8 cellular contexts compared by ENCODE assay signal in genomic region chr6:152552616-152553209, GRCh38.
DNase-seq lines count a peak whose midpoint lies in the region; ATAC-seq and TF ChIP-seq lines count a peak whose summit lies in the region.

No MANE protein-coding gene starts in this region.

- H3K27me3 ChIP-seq in DOHH2 (ENCODE audit: control insufficient read depth, low read length) (no peaks in the 10 kb centered on the region), right atrium auricular region (no peaks in the 10 kb centered on the region), gastrocnemius medialis (no peaks in the 10 kb centered on the region)

- ATAC-seq in GM19372 (IDR thresholded peaks at IDR 0.05; ENCODE audit: low read depth, unreplicated experiment) (peak; percentile 94), HG03196 (IDR thresholded peaks at IDR 0.05; ENCODE audit: unreplicated experiment) (peak; percentile 92), gastrocnemius medialis (peak; percentile 61 to 68)

- no peak overlapping the region for H3K4me2 ChIP-seq in DOHH2 (ENCODE audit: low read length)

- H3K4me1 ChIP-seq in DOHH2 (ENCODE audit: control insufficient read depth, low read length) (no peaks in the 10 kb centered on the region), right atrium auricular region (no peaks in the 10 kb centered on the region), gastrocnemius medialis (no peaks in the 10 kb centered on the region)

- H3K9me3 ChIP-seq in DOHH2 (ENCODE audit: control insufficient read depth, insufficient read depth, low read length) = no peaks in the 10 kb centered on the region
- peaks cover 0 to 10% of the 10 kb centered on the region in 2 donors for H3K9me3 ChIP-seq in right atrium auricular region
- no peaks in the 10 kb centered on the region for H3K9me3 ChIP-seq in gastrocnemius medialis

- H3K79me2 ChIP-seq in DOHH2 (ENCODE audit: control insufficient read depth, low read length) = no peaks in the 10 kb centered on the region

- intact Hi-C loops in gastrocnemius medialis (cut with DNase I; ENCODE audit: low total_unique reads) = loop anchor here (2.0 kb wide), 2 partner anchors 90 to 396 kb away; no protein-coding TSS in a partner anchor

- peak; percentile 78 for TF ChIP-seq CTCF in DOHH2 (IDR thresholded peaks at IDR 0.05; ENCODE audit: low read depth, low read length, poor library complexity, severe bottlenecking)
- TF ChIP-seq CTCF in right atrium auricular region (IDR thresholded peaks at IDR 0.05) = peak; percentile 53 to 88
- peak; percentile 55 to 79 (median 63) for TF ChIP-seq CTCF in gastrocnemius medialis (IDR thresholded peaks at IDR 0.05 in 4 of 5, conservative IDR thresholded peaks at IDR 0.05 in 1 of 5)

- H4K20me1 ChIP-seq in DOHH2 (ENCODE audit: control insufficient read depth, insufficient read depth, low read depth, low read length) = no peaks in the 10 kb centered on the region

- H3F3A ChIP-seq in DOHH2 (ENCODE audit: control insufficient read depth, insufficient read depth) = no peaks in the 10 kb centered on the region

- H3K27ac ChIP-seq in DOHH2 (ENCODE audit: low read depth, low read length) (no peak overlapping the region), right atrium auricular region (no peak overlapping the region), gastrocnemius medialis (no peak overlapping the region)

- peak; percentile 93 for DNase-seq in NCI-H82 (lab: John Stamatoyannopoulos, UW)
- DNase-seq in amniotic epithelial cell (ENCODE audit: low read depth) = peak; percentile 53
- DNase-seq in right atrium auricular region (ENCODE audit: low spot score) = peak; percentile 68
- DNase-seq in gastrocnemius medialis = peak; percentile 6 to 24
- DNase-seq in stimulated activated naive CD4-positive, alpha-beta T cell (lab: John Stamatoyannopoulos, UW) = no peak

- H3K4me3 ChIP-seq in DOHH2 (ENCODE audit: low read length) (no peak overlapping the region), right atrium auricular region (no peak overlapping the region), gastrocnemius medialis (no peak overlapping the region)

- no peaks in the 10 kb centered on the region for H3K9me2 ChIP-seq in DOHH2 (replicated peaks; ENCODE audit: control insufficient read depth, low read length)

- no peaks in the 10 kb centered on the region for H3K36me3 ChIP-seq in DOHH2 (ENCODE audit: control insufficient read depth, low read length)
- no peaks in the 10 kb centered on the region for H3K36me3 ChIP-seq in right atrium auricular region
- no peaks in the 10 kb centered on the region for H3K36me3 ChIP-seq in gastrocnemius medialis

- in situ Hi-C loops in gastrocnemius medialis (cut with MboI; ENCODE audit: low sequenced_read_pairs in 4 of 4) = loop anchor here in 1 of 4 donors (10.0 kb wide), 1 partner anchor 112 kb away; no protein-coding TSS in a partner anchor

- no peak for TF ChIP-seq POLR2A in gastrocnemius medialis (IDR thresholded peaks at IDR 0.05)

Comparison
In these comparisons a context has a peak if more than half of its experiments do, and no peak if none do; other contexts are left out.
1. DNase-seq: peak in NCI-H82 (single experiment), amniotic epithelial cell (single experiment), right atrium auricular region (single experiment) and gastrocnemius medialis (2 of 2); none in stimulated activated naive CD4-positive, alpha-beta T cell (0 of 6).
2. Peak in every context shown above with its lines, with median percentiles within 50 percentile points of each other: CTCF ChIP-seq and ATAC-seq.